Comparison of ENCODE assay signal across 9 cellular contexts in genomic region chr1:26305667-26306289, GRCh38. TPM values are rescaled to one million over a fixed set of nuclear protein-coding genes. Genes with fewer than 3 reads are reported as not detected.
DNase-seq lines count a peak whose midpoint lies in the region; ATAC-seq, FAIRE-seq and TF ChIP-seq lines count a peak whose summit lies in the region.
"Had no signal": no experiment of that assay in that cellular context is flagged by ENCODE, and none has a peak within 500 bp of the region (broad histone marks: within the 10 kb centered on the region; RNA-seq: fewer than 3 reads in every experiment).

No MANE protein-coding gene starts in this region.

- no peaks in the 10 kb centered on the region for H3K36me3 ChIP-seq in HAP-1 (replicated peaks)
- no peaks in the 10 kb centered on the region for H3K36me3 ChIP-seq in smooth muscle cell (ENCODE audit: low read depth)

- no peaks in the 10 kb centered on the region for H3F3A ChIP-seq in smooth muscle cell (ENCODE audit: low read depth)

- peak overlapping the region; percentile 93 for H3K4me3 ChIP-seq in AG04450 (ENCODE audit: low read depth, low read length)
- H3K4me3 ChIP-seq in HAP-1: peak overlapping the region; percentile 82
- peak overlapping the region; percentile 86 to 87 for H3K4me3 ChIP-seq in foreskin fibroblast (ENCODE audit: low read depth in 1 of 2, low read length in 2 of 2)
- peak overlapping the region; percentile 91 for H3K4me3 ChIP-seq in smooth muscle cell

- no peak for FAIRE-seq in RCC 7860 (lab: Jason Lieb, UNC)

- H3K4me2 ChIP-seq in smooth muscle cell: peak overlapping the region; percentile 99

- peaks cover 4% of the 10 kb centered on the region; the same call in 1 of the 2 replicates for H3K9me3 ChIP-seq in AG04450 (ENCODE audit: control insufficient read depth, insufficient read depth, low read length)
- H3K9me3 ChIP-seq in HAP-1: no peaks in the 10 kb centered on the region
- H3K9me3 ChIP-seq in smooth muscle cell (replicated peaks; ENCODE audit: low read depth): no peaks in the 10 kb centered on the region

- H3K27ac ChIP-seq in AG04450 (ENCODE audit: low read depth, low read length): peak overlapping the region; percentile 31
- peak overlapping the region; percentile 65 for H3K27ac ChIP-seq in smooth muscle cell (ENCODE audit: low read depth)

- no peaks in the 10 kb centered on the region for H4K20me1 ChIP-seq in smooth muscle cell (ENCODE audit: low read depth)

- WGBS in smooth muscle cell (ENCODE audit: low lambda C conversion rate): 53% methylated on average over 8 of the region's 8 CpGs

- H2AFZ ChIP-seq in smooth muscle cell (ENCODE audit: low read depth): peak overlapping the region; percentile 99

- TF ChIP-seq CTCF in AG04450 (IDR thresholded peaks at IDR 0.05; ENCODE audit: low read depth, low read length) (no peak), foreskin fibroblast (IDR thresholded peaks at IDR 0.05; ENCODE audit: low read depth, low read length) (no peak), smooth muscle cell (IDR thresholded peaks at IDR 0.05; ENCODE audit: borderline replicate concordance, insufficient read depth, poor library complexity, severe bottlenecking) (no peak)

- DNase-seq in AG04450 (ENCODE audit: low read depth, low spot score) (no peak), HAP-1 (ENCODE audit: low spot score in 2 of 2) (no peak), foreskin fibroblast (no peak), smooth muscle cell (lab: John Stamatoyannopoulos, UW; ENCODE audit: unreplicated experiment) (no peak), NCI-H345 treated with DMSO at 0.1 percent for 48 hours (lab: John Stamatoyannopoulos, UW; ENCODE audit: unreplicated experiment) (no peak), RCC 7860 (ENCODE audit: low spot score) (no peak)

- no peaks in the 10 kb centered on the region for H3K79me2 ChIP-seq in smooth muscle cell (ENCODE audit: low read depth)

- ATAC-seq in SK-N-SH treated with all-trans-retinoic acid at 6 μM for 48 hours (peak; percentile 9), HG03095 (IDR thresholded peaks at IDR 0.05; ENCODE audit: unreplicated experiment) (no peak)

- CTCF ChIA-PET in AG04450 (lab: Charles Lee): interaction anchor here (1.0 to 2.6 kb wide), 5 partner anchors 16 to 112 kb away, joined by 3 to 15 read pairs (median 3); no protein-coding TSS in a partner anchor

- H3K4me1 ChIP-seq in HAP-1 (peaks cover 8% of the 10 kb centered on the region), smooth muscle cell (ENCODE audit: low read depth) (peaks cover 10% of the 10 kb centered on the region)

- H3K27me3 ChIP-seq in AG04450 (ENCODE audit: control insufficient read depth, insufficient read depth, low read length) (no peaks in the 10 kb centered on the region), HAP-1 (ENCODE audit: low read depth) (no peaks in the 10 kb centered on the region), smooth muscle cell (ENCODE audit: low read depth) (no peaks in the 10 kb centered on the region)

- POLR2A ChIA-PET in AG04450 (lab: Yijun Ruan, JAX): no interaction called here

- peak overlapping the region; percentile 95 for H3K9ac ChIP-seq in smooth muscle cell (ENCODE audit: low read depth)

- in situ Hi-C loops in HAP-1 (cut with MboI; ENCODE audit: low sequenced_read_pairs): no loop called here

TF ChIP-seq in SK-N-SH treated with all-trans-retinoic acid at 6 μM for 48 hours, 23 proteins besides CTCF, POLR2A, EP300 and RAD21:
- TF ChIP-seq ZFP3 (CRISPR knock-in tag; IDR thresholded peaks at IDR 0.05) (no peak), ZC3H10 (CRISPR knock-in tag; IDR thresholded peaks at IDR 0.05) (no peak), ARNTL (CRISPR knock-in tag; IDR thresholded peaks at IDR 0.05; ENCODE audit: borderline replicate concordance, low read depth) (no peak), SNAI2 (CRISPR knock-in tag; IDR thresholded peaks at IDR 0.05) (no peak), CREB5 (CRISPR knock-in tag; IDR thresholded peaks at IDR 0.05; ENCODE audit: low read depth) (no peak), OSR1 (CRISPR knock-in tag; IDR thresholded peaks at IDR 0.05) (no peak), PATZ1 (CRISPR knock-in tag; IDR thresholded peaks at IDR 0.05; ENCODE audit: borderline replicate concordance) (no peak), CSDC2 (CRISPR knock-in tag; IDR thresholded peaks at IDR 0.05) (no peak), CSRNP3 (CRISPR knock-in tag; IDR thresholded peaks at IDR 0.05) (no peak), ZFP30 (CRISPR knock-in tag; IDR thresholded peaks at IDR 0.05) (no peak), GLIS3 (CRISPR knock-in tag; IDR thresholded peaks at IDR 0.05) (no peak), POU6F1 (CRISPR knock-in tag; IDR thresholded peaks at IDR 0.05; ENCODE audit: borderline replicate concordance, low read depth) (no peak), ESRRG (CRISPR knock-in tag; IDR thresholded peaks at IDR 0.05) (no peak), PPARA (CRISPR knock-in tag; IDR thresholded peaks at IDR 0.05; ENCODE audit: borderline replicate concordance) (no peak), RARB (CRISPR knock-in tag; IDR thresholded peaks at IDR 0.05) (no peak)

RNA-seq across cellular contexts. Expression of gene UBXN11, which starts 0.7 kb away (rescaled TPM):
- polyA plus RNA-seq in AG04450 (2011; rRNA removed) (6.1 and 7.0 TPM in 2 replicates), smooth muscle cell (17.7 and 20.3 TPM in 2 replicates)
- polyA minus RNA-seq in AG04450 (2011; rRNA and poly(A)+ RNA removed): 8.5 and 9.8 TPM in 2 replicates
- 3.3 and 4.8 TPM in 2 replicates for total RNA-seq in smooth muscle cell

RNA-seq across cellular contexts. Expression of gene CD52, which starts 12.0 kb away (rescaled TPM):
- not detected in 2 replicates for polyA plus RNA-seq in AG04450 (2011; rRNA removed)
- not detected in 2 replicates for polyA minus RNA-seq in AG04450 (2011; rRNA and poly(A)+ RNA removed)
- 1.1 TPM in 1 of 2 replicates, not detected in the other for total RNA-seq in smooth muscle cell
- 0.39 and 1.3 TPM in 2 replicates for polyA plus RNA-seq in smooth muscle cell
- total RNA-seq: lung microvascular endothelial cell had no signal

RNA-seq across cellular contexts. Expression of gene SH3BGRL3, which starts 25.9 kb away (rescaled TPM):
- 307 and 326 TPM in 2 replicates for polyA plus RNA-seq in AG04450 (2011; rRNA removed)
- 461 and 520 TPM in 2 replicates for polyA minus RNA-seq in AG04450 (2011; rRNA and poly(A)+ RNA removed)
- 162 and 241 TPM in 2 replicates for total RNA-seq in smooth muscle cell
- polyA plus RNA-seq in smooth muscle cell: 1,359 and 1,367 TPM in 2 replicates

RNA-seq across cellular contexts. Expression of gene CRYBG2, which starts 48.2 kb away (rescaled TPM):
- not detected in 2 replicates for polyA plus RNA-seq in AG04450 (2011; rRNA removed)
- polyA minus RNA-seq in AG04450 (2011; rRNA and poly(A)+ RNA removed): not detected in 2 replicates
- 5.2 and 9.5 TPM in 2 replicates for total RNA-seq in smooth muscle cell
- polyA plus RNA-seq in smooth muscle cell: 4.1 and 9.8 TPM in 2 replicates
- total RNA-seq: lung microvascular endothelial cell had no signal
